ENCODE assay signal across 1 cellular context in the genomic region with DNA sequence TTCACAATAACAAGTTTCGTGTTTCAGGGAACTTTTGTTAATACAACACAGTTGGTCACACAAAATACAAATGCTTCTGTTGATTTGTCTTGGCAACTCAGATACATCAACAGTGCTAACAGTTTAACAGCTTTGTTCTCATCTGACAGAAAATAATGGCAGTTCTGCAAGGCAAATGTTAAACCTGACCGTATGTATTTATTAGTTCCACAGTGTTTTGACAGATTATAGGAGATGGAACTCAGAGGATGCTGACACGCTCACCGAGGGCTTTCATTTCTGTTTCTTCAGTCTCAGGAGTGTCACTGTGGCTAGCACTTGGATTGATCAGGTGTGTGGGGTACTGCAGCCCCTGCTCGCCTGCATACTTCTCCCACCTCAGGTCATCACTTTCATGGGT.
TF ChIP-seq lines count a peak whose summit lies in the region.

No MANE protein-coding gene starts in this region.

TF ChIP-seq in neural cell, 6 proteins besides CTCF, POLR2A, EP300 and RAD21 (continued from another document):
- no peak for TF ChIP-seq REST (IDR thresholded peaks at IDR 0.05; ENCODE audit: borderline replicate concordance)
